Comparison of ENCODE assay signal across 10 cellular contexts in the genomic region with DNA sequence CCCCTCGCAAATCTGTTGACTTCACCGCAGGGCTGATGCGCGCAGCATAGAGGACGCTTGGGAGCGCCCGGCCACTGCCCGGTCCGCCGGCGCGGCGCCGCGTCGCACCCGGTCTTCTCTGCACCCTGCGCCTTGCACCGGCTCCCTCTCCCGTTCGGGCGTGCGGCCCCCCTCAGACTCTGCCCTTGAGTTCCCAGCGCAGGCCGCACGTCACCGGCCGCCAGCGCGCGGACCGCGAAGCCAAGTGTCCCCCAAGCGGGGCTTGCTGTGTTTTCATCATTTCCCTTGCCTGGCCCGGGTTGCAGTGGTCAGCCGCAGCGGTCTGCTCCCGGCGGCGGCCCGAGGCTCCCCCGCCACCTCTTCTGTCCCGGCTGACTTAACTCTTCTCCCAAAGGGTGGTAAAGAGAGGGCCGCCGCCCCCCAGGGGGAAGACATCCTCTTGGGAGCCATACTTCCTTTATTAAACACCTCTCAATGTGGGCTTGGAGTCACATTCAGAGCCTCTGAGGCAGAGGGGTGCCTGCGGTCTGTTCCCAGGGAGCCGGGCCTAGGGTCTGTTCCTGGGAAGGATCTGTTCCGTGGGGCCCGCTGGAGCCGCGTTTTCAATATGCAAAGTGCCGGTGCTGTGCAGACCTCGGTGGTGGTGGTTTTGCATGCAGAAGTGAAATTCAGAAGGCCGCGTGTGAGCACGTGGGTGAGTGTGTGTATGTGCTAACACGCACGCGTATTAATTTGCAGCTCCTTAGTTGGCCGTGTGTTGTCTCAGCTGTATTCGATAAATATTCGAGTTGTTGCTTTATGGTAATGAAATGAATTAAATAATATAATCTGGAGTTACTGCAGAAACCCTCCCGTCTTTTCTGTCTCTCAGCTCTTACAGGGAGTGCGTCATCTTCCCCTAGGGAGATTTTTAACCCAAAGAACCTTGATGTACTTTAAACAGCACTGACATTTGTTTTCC. TPM values are rescaled to one million over a fixed set of nuclear protein-coding genes. Genes with fewer than 3 reads are reported as not detected.
DNase-seq lines count a peak whose midpoint lies in the region; ATAC-seq and TF ChIP-seq lines count a peak whose summit lies in the region.
"Had no signal": no experiment of that assay in that cellular context is flagged by ENCODE, and none has a peak within 500 bp of the region (broad histone marks: within the 10 kb centered on the region; RNA-seq: fewer than 3 reads in every experiment).

No MANE protein-coding gene starts in this region.

- H3K4me3 Mint-ChIP-seq in GM23338, result peak overlapping the region; percentile 63

- peaks cover 12% of the 10 kb centered on the region; the same call in 1 of the 2 replicates for H4K20me1 ChIP-seq in GM23338 (replicated peaks; ENCODE audit: insufficient read depth)

- no peak for TF ChIP-seq CTCF in GM23338 (conservative IDR thresholded peaks at IDR 0.05; ENCODE audit: low read depth in 2 of 2)
- TF ChIP-seq CTCF in gastrocnemius medialis (IDR thresholded peaks at IDR 0.05 in 4 of 5, conservative IDR thresholded peaks at IDR 0.05 in 1 of 5), result no peak

- intact Hi-C loops in gastrocnemius medialis (cut with DNase I; ENCODE audit: low total_unique reads), result no loop called here

- H3K27me3 Mint-ChIP-seq in GM23338 (ENCODE audit: insufficient read depth, low read depth, poor library complexity), result peaks cover 10% of the 10 kb centered on the region

- peaks cover 90% of the 10 kb centered on the region for H3K79me2 ChIP-seq in GM23338 (replicated peaks; ENCODE audit: insufficient read depth)

- H3F3A ChIP-seq in GM23338 (replicated peaks; ENCODE audit: low read depth), result peaks cover 11% of the 10 kb centered on the region; the same call in 1 of the 2 replicates

- peak overlapping the region; percentile 77; the same call in 1 of the 2 replicates for H3K9ac ChIP-seq in iPS-20b (ENCODE audit: low read depth, low read length)

- peak overlapping the region; percentile 54 for H3K4me3 ChIP-seq in GM23338
- H3K4me3 ChIP-seq in iPS-20b (ENCODE audit: low read length), result peak overlapping the region; percentile 62; the same call in 1 of the 2 replicates
- peak overlapping the region; percentile 37 to 45 (median 42) for H3K4me3 ChIP-seq in gastrocnemius medialis

- H3K36me3 ChIP-seq in GM23338 (ENCODE audit: insufficient read depth), result no peaks in the 10 kb centered on the region
- peaks cover 17% of the 10 kb centered on the region for H3K36me3 ChIP-seq in iPS-20b (ENCODE audit: insufficient read depth, low read depth, low read length)
- H3K36me3 ChIP-seq in gastrocnemius medialis, result no peaks in the 10 kb centered on the region

- H3K4me2 ChIP-seq in GM23338, result peak overlapping the region; percentile 84

- DNase-seq in GM23338 (ENCODE audit: low spot score) (peak; percentile 70), dedifferentiated amniotic fluid mesenchymal stem cell (ENCODE audit: extremely low spot score) (peak; percentile 52), gastrocnemius medialis (no peak), D341Med (ENCODE audit: low spot score) (no peak), SW480 (ENCODE audit: low spot score) (no peak)
- DNase-seq in stimulated activated CD4-positive, alpha-beta T cell treated with anti-CD3 and anti-CD28 coated beads, Interleukin-2, amount 100 ng/mL, for 48 hours, result no peak
- DNase-seq: NCI-H510A had no signal

- peak; percentile 82 for ATAC-seq in GM23338
- ATAC-seq in gastrocnemius medialis, result peak; percentile 19 to 41
- ATAC-seq in HG03097 (IDR thresholded peaks at IDR 0.05; ENCODE audit: low FRiP score, unreplicated experiment), result no peak

- H3K27me3 ChIP-seq in GM23338 (ENCODE audit: insufficient read depth) (no peaks in the 10 kb centered on the region), iPS-20b (ENCODE audit: insufficient read depth, low read length) (no peaks in the 10 kb centered on the region), gastrocnemius medialis (no peaks in the 10 kb centered on the region)

- H3K9me2 ChIP-seq in GM23338 (ENCODE audit: insufficient read depth), result peaks cover 3% of the 10 kb centered on the region; the same call in 1 of the 2 replicates

- peaks cover 68% of the 10 kb centered on the region for H3K4me1 Mint-ChIP-seq in GM23338

- H3K27ac Mint-ChIP-seq in GM23338, result peak overlapping the region; percentile 95

- H3K4me1 ChIP-seq in GM23338 (ENCODE audit: insufficient read depth), result peaks cover 66% of the 10 kb centered on the region
- peaks cover 50% of the 10 kb centered on the region for H3K4me1 ChIP-seq in iPS-20b (ENCODE audit: insufficient read depth, low read length)
- H3K4me1 ChIP-seq in gastrocnemius medialis, result peaks cover 34 to 48% of the 10 kb centered on the region in 2 donors

- H3K9me3 Mint-ChIP-seq in GM23338, result no peaks in the 10 kb centered on the region

- in situ Hi-C loops in gastrocnemius medialis (cut with MboI; ENCODE audit: low sequenced_read_pairs in 4 of 4), result no loop called here

- H2AFZ ChIP-seq in GM23338, result no peak overlapping the region; the same call in 1 of the 2 replicates

- H3K36me3 Mint-ChIP-seq in GM23338 (ENCODE audit: low read depth), result peaks cover 47% of the 10 kb centered on the region

- no peak for TF ChIP-seq POLR2A in gastrocnemius medialis (IDR thresholded peaks at IDR 0.05)

- H3K9me3 ChIP-seq in iPS-20b (ENCODE audit: insufficient read depth, low read depth, low read length) (no peaks in the 10 kb centered on the region), gastrocnemius medialis (no peaks in the 10 kb centered on the region)

- H3K27ac ChIP-seq in GM23338 (ENCODE audit: low read depth), result peak overlapping the region; percentile 91
- peak overlapping the region; percentile 11 for H3K27ac ChIP-seq in iPS-20b (ENCODE audit: low read length)
- H3K27ac ChIP-seq in gastrocnemius medialis, result peak overlapping the region; percentile 66 to 75 (median 72)

TF ChIP-seq in GM23338, 12 proteins besides CTCF, POLR2A, EP300 and RAD21 (continues in another document):
- TF ChIP-seq STAT1 (IDR thresholded peaks at IDR 0.05; ENCODE audit: unreplicated experiment), result no peak
- no peak for TF ChIP-seq NANOG (IDR thresholded peaks at IDR 0.05; ENCODE audit: borderline replicate concordance)
- no peak for TF ChIP-seq CREB1 (CRISPR knock-in tag; IDR thresholded peaks at IDR 0.05; ENCODE audit: low read depth)
- TF ChIP-seq JUNB (IDR thresholded peaks at IDR 0.05; ENCODE audit: unreplicated experiment), result no peak
- TF ChIP-seq, protein P1, sequence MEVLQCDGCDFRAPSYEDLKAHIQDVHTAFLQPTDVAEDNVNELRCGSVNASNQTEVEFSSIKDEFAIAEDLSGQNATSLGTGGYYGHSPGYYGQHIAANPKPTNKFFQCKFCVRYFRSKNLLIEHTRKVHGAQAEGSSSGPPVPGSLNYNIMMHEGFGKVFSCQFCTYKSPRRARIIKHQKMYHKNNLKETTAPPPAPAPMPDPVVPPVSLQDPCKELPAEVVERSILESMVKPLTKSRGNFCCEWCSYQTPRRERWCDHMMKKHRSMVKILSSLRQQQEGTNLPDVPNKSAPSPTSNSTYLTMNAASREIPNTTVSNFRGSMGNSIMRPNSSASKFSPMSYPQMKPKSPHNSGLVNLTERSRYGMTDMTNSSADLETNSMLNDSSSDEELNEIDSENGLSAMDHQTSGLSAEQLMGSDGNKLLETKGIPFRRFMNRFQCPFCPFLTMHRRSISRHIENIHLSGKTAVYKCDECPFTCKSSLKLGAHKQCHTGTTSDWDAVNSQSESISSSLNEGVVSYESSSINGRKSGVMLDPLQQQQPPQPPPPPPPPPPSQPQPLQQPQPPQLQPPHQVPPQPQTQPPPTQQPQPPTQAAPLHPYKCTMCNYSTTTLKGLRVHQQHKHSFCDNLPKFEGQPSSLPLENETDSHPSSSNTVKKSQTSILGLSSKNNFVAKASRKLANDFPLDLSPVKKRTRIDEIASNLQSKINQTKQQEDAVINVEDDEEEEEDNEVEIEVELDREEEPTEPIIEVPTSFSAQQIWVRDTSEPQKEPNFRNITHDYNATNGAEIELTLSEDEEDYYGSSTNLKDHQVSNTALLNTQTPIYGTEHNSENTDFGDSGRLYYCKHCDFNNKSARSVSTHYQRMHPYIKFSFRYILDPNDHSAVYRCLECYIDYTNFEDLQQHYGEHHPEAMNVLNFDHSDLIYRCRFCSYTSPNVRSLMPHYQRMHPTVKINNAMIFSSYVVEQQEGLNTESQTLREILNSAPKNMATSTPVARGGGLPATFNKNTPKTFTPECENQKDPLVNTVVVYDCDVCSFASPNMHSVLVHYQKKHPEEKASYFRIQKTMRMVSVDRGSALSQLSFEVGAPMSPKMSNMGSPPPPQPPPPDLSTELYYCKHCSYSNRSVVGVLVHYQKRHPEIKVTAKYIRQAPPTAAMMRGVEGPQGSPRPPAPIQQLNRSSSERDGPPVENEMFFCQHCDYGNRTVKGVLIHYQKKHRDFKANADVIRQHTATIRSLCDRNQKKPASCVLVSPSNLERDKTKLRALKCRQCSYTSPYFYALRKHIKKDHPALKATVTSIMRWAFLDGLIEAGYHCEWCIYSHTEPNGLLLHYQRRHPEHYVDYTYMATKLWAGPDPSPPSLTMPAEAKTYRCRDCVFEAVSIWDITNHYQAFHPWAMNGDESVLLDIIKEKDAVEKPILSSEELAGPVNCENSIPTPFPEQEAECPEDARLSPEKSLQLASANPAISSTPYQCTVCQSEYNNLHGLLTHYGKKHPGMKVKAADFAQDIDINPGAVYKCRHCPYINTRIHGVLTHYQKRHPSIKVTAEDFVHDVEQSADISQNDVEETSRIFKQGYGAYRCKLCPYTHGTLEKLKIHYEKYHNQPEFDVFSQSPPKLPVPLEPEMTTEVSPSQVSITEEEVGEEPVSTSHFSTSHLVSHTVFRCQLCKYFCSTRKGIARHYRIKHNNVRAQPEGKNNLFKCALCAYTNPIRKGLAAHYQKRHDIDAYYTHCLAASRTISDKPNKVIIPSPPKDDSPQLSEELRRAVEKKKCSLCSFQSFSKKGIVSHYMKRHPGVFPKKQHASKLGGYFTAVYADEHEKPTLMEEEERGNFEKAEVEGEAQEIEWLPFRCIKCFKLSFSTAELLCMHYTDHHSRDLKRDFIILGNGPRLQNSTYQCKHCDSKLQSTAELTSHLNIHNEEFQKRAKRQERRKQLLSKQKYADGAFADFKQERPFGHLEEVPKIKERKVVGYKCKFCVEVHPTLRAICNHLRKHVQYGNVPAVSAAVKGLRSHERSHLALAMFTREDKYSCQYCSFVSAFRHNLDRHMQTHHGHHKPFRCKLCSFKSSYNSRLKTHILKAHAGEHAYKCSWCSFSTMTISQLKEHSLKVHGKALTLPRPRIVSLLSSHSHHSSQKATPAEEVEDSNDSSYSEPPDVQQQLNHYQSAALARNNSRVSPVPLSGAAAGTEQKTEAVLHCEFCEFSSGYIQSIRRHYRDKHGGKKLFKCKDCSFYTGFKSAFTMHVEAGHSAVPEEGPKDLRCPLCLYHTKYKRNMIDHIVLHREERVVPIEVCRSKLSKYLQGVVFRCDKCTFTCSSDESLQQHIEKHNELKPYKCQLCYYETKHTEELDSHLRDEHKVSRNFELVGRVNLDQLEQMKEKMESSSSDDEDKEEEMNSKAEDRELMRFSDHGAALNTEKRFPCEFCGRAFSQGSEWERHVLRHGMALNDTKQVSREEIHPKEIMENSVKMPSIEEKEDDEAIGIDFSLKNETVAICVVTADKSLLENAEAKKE (CRISPR knock-in tag; IDR thresholded peaks at IDR 0.05), result no peak

RNA-seq across cellular contexts. Expression of a gene that starts 17.6 kb away (rescaled TPM):
- 84.2 and 104 TPM in 2 replicates for total RNA-seq in GM23338 (2014; rRNA removed; shearing (Covaris generic))
- polyA plus RNA-seq in GM23338 (2016; fragmentation: Nextera tagmentation; extraction: Ambion mirVana), result 39.3 and 40.0 TPM in 2 replicates
- total RNA-seq in gastrocnemius medialis, result 10 to 100 TPM; 21.7 to 36.5 (median 29.0) TPM
- total RNA-seq: activated CD8-positive, alpha-beta memory T cell treated with anti-CD3 and anti-CD28 coated beads for 36 hours had no signal

Comparison
In these comparisons a context has a peak if more than half of its experiments do, and no peak if none do; other contexts are left out.
1. DNase-seq: peak in GM23338 (single experiment) and dedifferentiated amniotic fluid mesenchymal stem cell (single experiment); none in gastrocnemius medialis (0 of 2), D341Med (single experiment), SW480 (single experiment) and stimulated activated CD4-positive, alpha-beta T cell treated with anti-CD3 and anti-CD28 coated beads, Interleukin-2, amount 100 ng/mL, for 48 hours (0 of 2).
2. H3K27ac ChIP-seq: peak in every context shown above with its lines; median percentile 91 in GM23338; 72 in gastrocnemius medialis; 11 in iPS-20b.
3. Peak in every context shown above with its lines, with median percentiles within 50 percentile points of each other: H3K4me3 ChIP-seq.